8 cellular contexts compared by ENCODE assay signal in the genomic region with DNA sequence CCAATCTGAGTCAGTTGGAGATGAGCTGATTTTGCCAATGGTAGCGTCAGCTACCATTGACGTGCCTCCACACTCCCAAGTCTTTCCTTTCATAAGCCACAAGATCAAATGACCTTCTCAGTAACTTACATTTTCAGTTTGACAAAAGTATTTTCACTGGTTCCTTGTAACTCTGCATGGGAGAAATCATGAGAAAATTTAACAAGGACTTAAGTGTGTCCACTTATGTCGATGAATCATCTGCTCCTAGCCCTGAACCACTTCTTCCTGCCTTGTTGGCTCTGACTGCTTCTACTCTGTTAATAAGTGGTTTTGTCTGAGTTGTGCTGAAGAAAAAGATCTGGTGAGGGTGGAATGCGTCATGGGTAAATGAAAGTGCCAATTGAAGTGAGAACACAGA.
A peak's percentile ranks its signal among the peaks of the same experiment; 100 is the strongest.
DNase-seq lines count a peak whose midpoint lies in the region; ATAC-seq and TF ChIP-seq lines count a peak whose summit lies in the region.

No MANE protein-coding gene starts in this region.

- H3K36me3 ChIP-seq in BJ (ENCODE audit: control insufficient read depth, insufficient read depth, low read length): no peaks in the 10 kb centered on the region
- H3K36me3 ChIP-seq in MG63: no peaks in the 10 kb centered on the region
- no peaks in the 10 kb centered on the region for H3K36me3 ChIP-seq in endodermal cell (ENCODE audit: control insufficient read depth, insufficient read depth, low read length)

- POLR2A ChIA-PET in BJ (lab: Charles Lee): no interaction called here

- H3K4me3 Mint-ChIP-seq in endodermal cell: no peak overlapping the region

- no peak overlapping the region for H3K27ac ChIP-seq in endodermal cell (ENCODE audit: low read depth, low read length)

- CTCF ChIA-PET in BJ (lab: Yijun Ruan, JAX): no interaction called here

- H3K9ac ChIP-seq in endodermal cell (ENCODE audit: extremely low read depth, low read length, poor library complexity, severe bottlenecking): no peak overlapping the region

- no peaks in the 10 kb centered on the region for H3K4me1 ChIP-seq in endodermal cell (ENCODE audit: control insufficient read depth, insufficient read depth, low read length)

- TF ChIP-seq CTCF in BJ (IDR thresholded peaks at IDR 0.05; ENCODE audit: insufficient read depth, low read depth, low read length) (no peak), foreskin fibroblast (IDR thresholded peaks at IDR 0.05; ENCODE audit: low read depth, low read length) (no peak), endodermal cell (conservative IDR thresholded peaks at IDR 0.05) (no peak)

- no peaks in the 10 kb centered on the region for H3K27me3 Mint-ChIP-seq in endodermal cell (ENCODE audit: insufficient read depth)

- H3K4me1 Mint-ChIP-seq in endodermal cell: no peaks in the 10 kb centered on the region

- no peaks in the 10 kb centered on the region for H3K27me3 ChIP-seq in BJ (ENCODE audit: control insufficient read depth, insufficient read depth, low read length)
- H3K27me3 ChIP-seq in MG63: no peaks in the 10 kb centered on the region
- H3K27me3 ChIP-seq in endodermal cell (ENCODE audit: control insufficient read depth, insufficient read depth, low read length, poor library complexity, severe bottlenecking): no peaks in the 10 kb centered on the region

- peak; percentile 95 for ATAC-seq in GM19463 (IDR thresholded peaks at IDR 0.05; ENCODE audit: unreplicated experiment)

- H3K9me3 ChIP-seq in MG63: no peaks in the 10 kb centered on the region
- no peaks in the 10 kb centered on the region for H3K9me3 ChIP-seq in endodermal cell (ENCODE audit: control insufficient read depth, low read length)

- H3K36me3 Mint-ChIP-seq in endodermal cell (ENCODE audit: low read depth): no peaks in the 10 kb centered on the region

- H3K4me3 ChIP-seq in BJ (ENCODE audit: low read depth, low read length) (no peak overlapping the region), MG63 (no peak overlapping the region), foreskin fibroblast (ENCODE audit: low read depth in 1 of 2, low read length in 2 of 2) (no peak overlapping the region), endodermal cell (ENCODE audit: low read length) (no peak overlapping the region)

- no peaks in the 10 kb centered on the region for H3K9me3 Mint-ChIP-seq in endodermal cell

- 93 to 96% methylated on average over 4 of the region's 4 CpGs for WGBS in endodermal cell (ENCODE audit: insufficient coverage in 1 of 2, insufficient read length in 1 of 2), 2 experiments

- DNase-seq in BJ (ENCODE audit: low read depth): peak; percentile 94
- DNase-seq in MG63: peak; percentile 81
- DNase-seq in foreskin fibroblast: peak; percentile 71 to 75
- DNase-seq in effector CD8-positive, alpha-beta T cell (lab: John Stamatoyannopoulos, UW): no peak
- no peak for DNase-seq in NCI-H526 (lab: John Stamatoyannopoulos, UW)
- DNase-seq in endodermal cell: no peak
- DNase-seq in activated CD4-positive, alpha-beta T cell treated with anti-CD3 and anti-CD28 coated beads for 1 hour: no peak

- no peak overlapping the region for H3K27ac Mint-ChIP-seq in endodermal cell

Comparison
In these comparisons a context has a peak if more than half of its experiments do, and no peak if none do; other contexts are left out.
1. DNase-seq: peak in BJ (single experiment), MG63 (single experiment) and foreskin fibroblast (2 of 2); none in effector CD8-positive, alpha-beta T cell (single experiment), NCI-H526 (0 of 2), endodermal cell (single experiment) and activated CD4-positive, alpha-beta T cell treated with anti-CD3 and anti-CD28 coated beads for 1 hour (single experiment).